Comparison of ENCODE assay signal across 9 cellular contexts in genomic region chr5:92641031-92641962, GRCh38.
DNase-seq lines count a peak whose midpoint lies in the region; ATAC-seq, FAIRE-seq and TF ChIP-seq lines count a peak whose summit lies in the region.
"Had no signal": no experiment of that assay in that cellular context is flagged by ENCODE, and none has a peak within 500 bp of the region (broad histone marks: within the 10 kb centered on the region; RNA-seq: fewer than 3 reads in every experiment).

No MANE protein-coding gene starts in this region.

- H3K4me3 Mint-ChIP-seq in mesothelial cell of epicardium: peak overlapping the region; percentile 31
- H3K4me3 Mint-ChIP-seq in activated naive CD4-positive, alpha-beta T cell treated with anti-CD3 and anti-CD28 coated beads, Interleukin-2, amount 10 ng/mL, durations not matched to agents 7 days and 5 days: no peak overlapping the region

- H3K27me3 ChIP-seq in bronchial epithelial cell (ENCODE audit: control insufficient read depth, insufficient read depth, low read length): no peaks in the 10 kb centered on the region
- H3K27me3 ChIP-seq: tibial nerve had no signal

- H3K27ac Mint-ChIP-seq in mesothelial cell of epicardium: peak overlapping the region; percentile 19
- H3K27ac Mint-ChIP-seq in activated naive CD4-positive, alpha-beta T cell treated with anti-CD3 and anti-CD28 coated beads, Interleukin-2, amount 10 ng/mL, durations not matched to agents 7 days and 5 days: no peak overlapping the region

- no peaks in the 10 kb centered on the region for H3K36me3 ChIP-seq in bronchial epithelial cell (ENCODE audit: control insufficient read depth, insufficient read depth, low read length)
- H3K36me3 ChIP-seq: tibial nerve had no signal

- CTCF ChIA-PET in activated naive CD4-positive, alpha-beta T cell treated with anti-CD3 and anti-CD28 coated beads, Interleukin-2, amount 10 ng/mL, durations not matched to agents 7 days and 5 days (lab: Charles Lee): no interaction called here

- DNase-seq in DMS 273 (lab: John Stamatoyannopoulos, UW; ENCODE audit: unreplicated experiment) (peak; percentile 81), NCI-H2029 (lab: John Stamatoyannopoulos, UW) (peak; percentile 30), bronchial epithelial cell (ENCODE audit: low read depth) (peak; percentile 46), mesothelial cell of epicardium (ENCODE audit: low spot score in 2 of 2, unreplicated experiment in 2 of 2) (no peak)
- DNase-seq in activated CD4-positive, CD25-positive, alpha-beta regulatory T cell (lab: John Stamatoyannopoulos, UW): no peak
- DNase-seq in activated naive CD4-positive, alpha-beta T cell treated with anti-CD3 and anti-CD28 coated beads, Interleukin-2, amount 10 ng/mL, durations not matched to agents 7 days and 5 days: no peak
- DNase-seq in activated naive CD4-positive, alpha-beta T cell treated with anti-CD3 and anti-CD28 coated beads, Interleukin-2, amount 50 U/mL, for 16 hours: no peak

- peak overlapping the region; percentile 13 for H3K4me3 ChIP-seq in bronchial epithelial cell (ENCODE audit: low read depth, low read length)

- peaks cover 3% of the 10 kb centered on the region for H3K9me3 Mint-ChIP-seq in mesothelial cell of epicardium
- H3K9me3 Mint-ChIP-seq in activated naive CD4-positive, alpha-beta T cell treated with anti-CD3 and anti-CD28 coated beads, Interleukin-2, amount 10 ng/mL, durations not matched to agents 7 days and 5 days: peaks cover 2% of the 10 kb centered on the region

- peaks cover 32% of the 10 kb centered on the region for H3K4me1 Mint-ChIP-seq in mesothelial cell of epicardium
- H3K4me1 Mint-ChIP-seq in activated naive CD4-positive, alpha-beta T cell treated with anti-CD3 and anti-CD28 coated beads, Interleukin-2, amount 10 ng/mL, durations not matched to agents 7 days and 5 days: no peaks in the 10 kb centered on the region

- H3K27me3 Mint-ChIP-seq in mesothelial cell of epicardium (ENCODE audit: low read depth): peaks cover 2% of the 10 kb centered on the region
- H3K27me3 Mint-ChIP-seq in activated naive CD4-positive, alpha-beta T cell treated with anti-CD3 and anti-CD28 coated beads, Interleukin-2, amount 10 ng/mL, durations not matched to agents 7 days and 5 days: no peaks in the 10 kb centered on the region

- no peaks in the 10 kb centered on the region for H3K36me3 Mint-ChIP-seq in mesothelial cell of epicardium
- H3K36me3 Mint-ChIP-seq in activated naive CD4-positive, alpha-beta T cell treated with anti-CD3 and anti-CD28 coated beads, Interleukin-2, amount 10 ng/mL, durations not matched to agents 7 days and 5 days: no peaks in the 10 kb centered on the region

- ATAC-seq in HG02938 (IDR thresholded peaks at IDR 0.05; ENCODE audit: unreplicated experiment): no peak

- FAIRE-seq in bronchial epithelial cell (lab: Jason Lieb, UNC): no peak

- TF ChIP-seq CTCF in bronchial epithelial cell (IDR thresholded peaks at IDR 0.05; ENCODE audit: insufficient read depth, low read length, severe bottlenecking): no peak
- TF ChIP-seq CTCF in mesothelial cell of epicardium (IDR thresholded peaks at IDR 0.05; ENCODE audit: unreplicated experiment): no peak

Comparison
In these comparisons a context has a peak if more than half of its experiments do, and no peak if none do; other contexts are left out.
1. DNase-seq: peak in DMS 273 (single experiment), NCI-H2029 (single experiment) and bronchial epithelial cell (single experiment); none in mesothelial cell of epicardium (0 of 2), activated CD4-positive, CD25-positive, alpha-beta regulatory T cell (0 of 4), activated naive CD4-positive, alpha-beta T cell treated with anti-CD3 and anti-CD28 coated beads, Interleukin-2, amount 10 ng/mL, durations not matched to agents 7 days and 5 days (single experiment) and activated naive CD4-positive, alpha-beta T cell treated with anti-CD3 and anti-CD28 coated beads, Interleukin-2, amount 50 U/mL, for 16 hours (single experiment).